ENCODE assay signal across 1 cellular context in genomic region chr22:46250035-46250782, GRCh38.
TF ChIP-seq lines count a peak whose summit lies in the region.

Gene CDPF1 (minus strand): TSS chr22:46250293. CDS start chr22:46248284, 2,009 bp downstream.

TF ChIP-seq in K562, 482 proteins besides CTCF, POLR2A, EP300 and RAD21 (continued from another document and continues in another):
- TF ChIP-seq MGA (IDR thresholded peaks at IDR 0.05) (peak; percentile 85), ZBTB11 (CRISPR knock-in tag; IDR thresholded peaks at IDR 0.05) (peak in 1 of 3 experiments; percentile 37; a peak in 1 of 6 replicates), CC2D1A (IDR thresholded peaks at IDR 0.05) (no peak), ZNF280A (IDR thresholded peaks at IDR 0.05; ENCODE audit: low read depth, partially characterized antibody) (no peak), SUPT5H (IDR thresholded peaks at IDR 0.05) (peak; percentile 81), KLF13 (tag; IDR thresholded peaks at IDR 0.05; ENCODE audit: borderline replicate concordance, low read depth) (no peak), ESRRA (IDR thresholded peaks at IDR 0.05; ENCODE audit: borderline replicate concordance, low read depth) (peak; percentile 59; the same call in 1 of the 2 replicates), ZNF655 (CRISPR knock-in tag; IDR thresholded peaks at IDR 0.05) (no peak), ARID3B (CRISPR knock-in tag; IDR thresholded peaks at IDR 0.05; ENCODE audit: borderline replicate concordance) (no peak), MBD2 (IDR thresholded peaks at IDR 0.05; ENCODE audit: borderline replicate concordance, low read depth) (peak; percentile 55; the same call in 1 of the 2 replicates), ZNF282 (CRISPR knock-in tag; IDR thresholded peaks at IDR 0.05) (no peak), FOXA1 (IDR thresholded peaks at IDR 0.05; ENCODE audit: borderline replicate concordance) (no peak), ATF6 (CRISPR knock-in tag; IDR thresholded peaks at IDR 0.05) (no peak; the same call in 1 of the 2 replicates), SOX6 (IDR thresholded peaks at IDR 0.05) (peak; percentile 26; the same call in 1 of the 2 replicates), SRSF3 (IDR thresholded peaks at IDR 0.05; ENCODE audit: insufficient read depth, low read length) (no peak), ZNF274 (IDR thresholded peaks at IDR 0.05; ENCODE audit: borderline replicate concordance, low read depth, low read length) (no peak), ZBTB43 (CRISPR knock-in tag; IDR thresholded peaks at IDR 0.05) (no peak), PTBP1 (IDR thresholded peaks at IDR 0.05; ENCODE audit: low read depth, low read length) (no peak), KLF6 (CRISPR knock-in tag; IDR thresholded peaks at IDR 0.05; ENCODE audit: borderline replicate concordance) (no peak), ZNF445 (CRISPR knock-in tag; IDR thresholded peaks at IDR 0.05; ENCODE audit: low read depth) (no peak), HLTF (IDR thresholded peaks at IDR 0.05) (no peak), ERF (CRISPR knock-in tag; IDR thresholded peaks at IDR 0.05) (no peak), RFX5 (IDR thresholded peaks at IDR 0.05; ENCODE audit: low read depth, low read length) (no peak), PML (IDR thresholded peaks at IDR 0.05; ENCODE audit: low read length) (no peak; the same call in 1 of the 2 replicates), ZNF3 (CRISPR knock-in tag; IDR thresholded peaks at IDR 0.05) (no peak), ZNF785 (CRISPR knock-in tag; IDR thresholded peaks at IDR 0.05) (no peak), ZHX1 (conservative IDR thresholded peaks at IDR 0.05; ENCODE audit: low read length) (no peak)
